ENCODE assay signal across 12 cellular contexts in genomic region chr3:8500208-8500961, GRCh38. TPM values are rescaled to one million over a fixed set of nuclear protein-coding genes. Genes with fewer than 3 reads are reported as not detected.
DNase-seq lines count a peak whose midpoint lies in the region; ATAC-seq and TF ChIP-seq lines count a peak whose summit lies in the region.
"Had no signal": no experiment of that assay in that cellular context is flagged by ENCODE, and none has a peak within 500 bp of the region (broad histone marks: within the 10 kb centered on the region; RNA-seq: fewer than 3 reads in every experiment).

No MANE protein-coding gene starts in this region.

- no peak for TF ChIP-seq CTCF in natural killer cell (IDR thresholded peaks at IDR 0.05)

- WGBS in aorta, 2 donors: 12% methylated on average over 9 of the region's 9 CpGs

- H3K9ac ChIP-seq in endocrine pancreas (ENCODE audit: control insufficient read depth, insufficient read depth, low read length) (peak overlapping the region; percentile 44), mucosa of stomach (ENCODE audit: low read length) (peak overlapping the region; percentile 23)

- DNase-seq in natural killer cell (no peak), aorta (no peak)
- DNase-seq in natural killer cell treated with Interleukin-12 subunit alpha and Interleukin-12 subunit beta and Interleukin-15 and Interleukin-18, amount 100 ng/mL, for 72 hours (ENCODE audit: low spot score): no peak
- DNase-seq: activated CD8-positive, alpha-beta memory T cell treated with anti-CD3 and anti-CD28 coated beads, Interleukin-2, amount 50 U/mL, for 48 hours; DND-41; stimulated activated CD4-positive, alpha-beta T cell treated with anti-CD3 and anti-CD28 coated beads, Interleukin-1b, Interleukin-23, amount 100 ng/mL, for 48 hours had no signal

- H3K27me3 ChIP-seq in endocrine pancreas (ENCODE audit: control insufficient read depth, insufficient read depth, low read length) (no peaks in the 10 kb centered on the region), mucosa of stomach (ENCODE audit: control insufficient read depth, insufficient read depth, low read length) (no peaks in the 10 kb centered on the region), aorta (ENCODE audit: control insufficient read depth in 1 of 2, insufficient read depth in 2 of 2, low read length in 1 of 2) (no peaks in the 10 kb centered on the region)

- peaks cover 5 to 9% of the 10 kb centered on the region in 2 donors for H3K4me1 Mint-ChIP-seq in natural killer cell
- peaks cover 0 to 8% of the 10 kb centered on the region in 2 donors for H3K4me1 Mint-ChIP-seq in natural killer cell treated with Interleukin-12 subunit alpha and Interleukin-12 subunit beta and Interleukin-15 and Interleukin-18, amount 100 ng/mL, for 72 hours (ENCODE audit: low read depth in 2 of 2)

- no peaks in the 10 kb centered on the region for H3K36me3 Mint-ChIP-seq in natural killer cell
- no peaks in the 10 kb centered on the region for H3K36me3 Mint-ChIP-seq in natural killer cell treated with Interleukin-12 subunit alpha and Interleukin-12 subunit beta and Interleukin-15 and Interleukin-18, amount 100 ng/mL, for 72 hours

- intact Hi-C loops in natural killer cell (cut with micrococcal nuclease) (no loop called here), aorta (cut with DNase I) (loop anchor here (2.0 to 5.0 kb wide), 2 partner anchors 16 to 43 kb away; no protein-coding TSS in a partner anchor)

- ATAC-seq in natural killer cell (no peak), aorta (ENCODE audit: low FRiP score) (no peak), GM18517 (IDR thresholded peaks at IDR 0.05; ENCODE audit: unreplicated experiment) (no peak), GM19452 (IDR thresholded peaks at IDR 0.05; ENCODE audit: unreplicated experiment) (no peak), GM21423 (IDR thresholded peaks at IDR 0.05; ENCODE audit: unreplicated experiment) (no peak)
- ATAC-seq in natural killer cell treated with Interleukin-12 subunit alpha and Interleukin-12 subunit beta and Interleukin-15 and Interleukin-18, amount 100 ng/mL, for 72 hours: no peak

- H3K4me1 ChIP-seq in endocrine pancreas (ENCODE audit: control insufficient read depth, insufficient read depth, low read length) (peaks cover 8% of the 10 kb centered on the region), mucosa of stomach (ENCODE audit: control insufficient read depth, insufficient read depth, low read length) (peaks cover 46% of the 10 kb centered on the region), aorta (ENCODE audit: control insufficient read depth in 1 of 2, insufficient read depth in 2 of 2, low read length in 2 of 2) (no peaks in the 10 kb centered on the region)

- H3K4me3 Mint-ChIP-seq in natural killer cell: peak overlapping the region; percentile 87
- no peak overlapping the region for H3K4me3 Mint-ChIP-seq in natural killer cell treated with Interleukin-12 subunit alpha and Interleukin-12 subunit beta and Interleukin-15 and Interleukin-18, amount 100 ng/mL, for 72 hours

- H3K9me3 ChIP-seq in endocrine pancreas (ENCODE audit: control insufficient read depth, low read length): no peaks in the 10 kb centered on the region
- no peaks in the 10 kb centered on the region for H3K9me3 ChIP-seq in mucosa of stomach (ENCODE audit: control insufficient read depth, low read length)
- H3K9me3 ChIP-seq in aorta (ENCODE audit: control insufficient read depth, low read length): no peaks in the 10 kb centered on the region

- peak overlapping the region; percentile 28 to 59 for H3K27ac ChIP-seq in aorta (ENCODE audit: low read depth in 1 of 2, low read length in 2 of 2)
- H3K27ac ChIP-seq: HL-60 had no signal

- no peak overlapping the region for H3K4me3 ChIP-seq in endocrine pancreas (ENCODE audit: control insufficient read depth, insufficient read depth, low read length)
- no peak overlapping the region for H3K4me3 ChIP-seq in mucosa of stomach (ENCODE audit: low read length)
- H3K4me3 ChIP-seq in aorta (ENCODE audit: low read length in 2 of 2): peak overlapping the region in 1 of 2 donors; percentile 46

- no peaks in the 10 kb centered on the region for H3K27me3 Mint-ChIP-seq in natural killer cell (ENCODE audit: low read depth in 2 of 2)
- peaks cover 0 to 3% of the 10 kb centered on the region in 2 donors for H3K27me3 Mint-ChIP-seq in natural killer cell treated with Interleukin-12 subunit alpha and Interleukin-12 subunit beta and Interleukin-15 and Interleukin-18, amount 100 ng/mL, for 72 hours

- no peaks in the 10 kb centered on the region for H3K36me3 ChIP-seq in endocrine pancreas (ENCODE audit: control insufficient read depth, insufficient read depth, low read length)
- H3K36me3 ChIP-seq in mucosa of stomach (ENCODE audit: control insufficient read depth, insufficient read depth, low read length): no peaks in the 10 kb centered on the region
- peaks cover 0 to 3% of the 10 kb centered on the region in 2 donors for H3K36me3 ChIP-seq in aorta (ENCODE audit: control insufficient read depth in 1 of 2, insufficient read depth in 2 of 2, low read length in 1 of 2)

- no peaks in the 10 kb centered on the region for H3K9me3 Mint-ChIP-seq in natural killer cell
- H3K9me3 Mint-ChIP-seq in natural killer cell treated with Interleukin-12 subunit alpha and Interleukin-12 subunit beta and Interleukin-15 and Interleukin-18, amount 100 ng/mL, for 72 hours: no peaks in the 10 kb centered on the region

- H3K27ac Mint-ChIP-seq in natural killer cell: peak overlapping the region in 1 of 2 donors; percentile 67
- H3K27ac Mint-ChIP-seq in natural killer cell treated with Interleukin-12 subunit alpha and Interleukin-12 subunit beta and Interleukin-15 and Interleukin-18, amount 100 ng/mL, for 72 hours: no peak overlapping the region

RNA-seq across cellular contexts. Expression of gene LMCD1, which starts 1.2 kb away (rescaled TPM):
- total RNA-seq in natural killer cell: not detected
- total RNA-seq in natural killer cell treated with Interleukin-12 subunit alpha and Interleukin-12 subunit beta and Interleukin-15 and Interleukin-18, amount 100 ng/mL, for 72 hours: 1 to 10 TPM in 1 of 2 donors, not detected in 1; 1.0 TPM
- total RNA-seq in aorta: 1,000 to 10,000 TPM in 1 of 2 donors, 100 to 1,000 TPM in 1; 192 to 1,289 TPM
- polyA plus RNA-seq in aorta: 100 to 1,000 TPM; 347 to 416 TPM

Comparison
In these comparisons a context has a peak if more than half of its experiments do, and no peak if none do; other contexts are left out.
1. RNA of gene LMCD1, which starts 1.2 kb away (total RNA-seq): 192 to 1,289 TPM in aorta; 1.0 TPM in natural killer cell treated with Interleukin-12 subunit alpha and Interleukin-12 subunit beta and Interleukin-15 and Interleukin-18, amount 100 ng/mL, for 72 hours and not detected in natural killer cell; every median in the first group is over 10 times any median in the second.